18 cellular contexts compared by ENCODE assay signal in the genomic region with DNA sequence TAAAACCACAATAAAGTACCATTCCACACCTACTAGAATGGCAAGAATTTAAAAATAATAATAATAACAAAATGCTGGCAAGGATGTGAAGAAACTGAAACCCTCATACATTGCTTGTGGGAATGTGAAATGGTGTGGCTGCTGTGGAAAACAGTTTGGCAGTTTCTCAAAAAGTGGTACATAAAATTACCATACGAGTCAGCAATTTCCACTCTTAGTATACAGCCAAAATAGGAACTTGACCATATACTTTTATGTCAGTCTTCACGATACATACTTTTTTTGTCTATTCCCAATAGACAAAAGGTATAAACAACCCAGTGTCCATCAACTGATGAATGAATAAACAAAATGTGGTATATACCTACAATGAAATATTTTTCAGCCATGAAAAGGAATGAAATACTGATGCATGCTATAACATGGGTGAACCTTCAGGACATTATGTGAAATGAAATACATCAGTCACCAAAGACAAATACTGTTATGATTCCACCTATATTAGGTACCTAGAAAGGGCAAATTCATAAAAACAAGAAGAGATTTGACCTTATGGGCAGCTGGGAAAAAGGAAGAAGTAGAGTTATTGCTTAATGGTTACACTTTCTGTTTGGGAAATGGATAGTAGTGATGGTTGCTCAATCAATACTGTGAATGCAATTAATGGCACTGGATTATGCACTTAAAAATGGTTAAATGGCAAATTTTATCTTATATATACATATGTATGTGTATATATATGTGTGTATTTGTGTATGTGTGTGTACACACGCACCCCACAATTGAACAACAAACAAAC.
"Had no signal": no experiment of that assay in that cellular context is flagged by ENCODE, and none has a peak within 500 bp of the region (broad histone marks: within the 10 kb centered on the region; RNA-seq: fewer than 3 reads in every experiment).

No MANE protein-coding gene starts in this region.

- H3K4me3 Mint-ChIP-seq: activated CD8-positive, alpha-beta memory T cell treated with anti-CD3 and anti-CD28 coated beads, Interleukin-2, amount 10 ng/mL, durations not matched to agents 7 days and 5 days; activated naive CD8-positive, alpha-beta T cell treated with anti-CD3 and anti-CD28 coated beads for 36 hours; activated T-cell treated with anti-CD3 and anti-CD28 coated beads, Interleukin-2, amount 50 U/mL, for 24 hours; naive thymus-derived CD8-positive, alpha-beta T cell had no signal

- FAIRE-seq: bronchial epithelial cell had no signal

- H3K27me3 Mint-ChIP-seq: activated CD8-positive, alpha-beta memory T cell treated with anti-CD3 and anti-CD28 coated beads, Interleukin-2, amount 10 ng/mL, durations not matched to agents 7 days and 5 days; activated naive CD8-positive, alpha-beta T cell treated with anti-CD3 and anti-CD28 coated beads for 36 hours; activated T-cell treated with anti-CD3 and anti-CD28 coated beads, Interleukin-2, amount 50 U/mL, for 24 hours; naive thymus-derived CD8-positive, alpha-beta T cell had no signal

- H3K9me3 Mint-ChIP-seq: activated naive CD8-positive, alpha-beta T cell treated with anti-CD3 and anti-CD28 coated beads for 36 hours; activated T-cell treated with anti-CD3 and anti-CD28 coated beads, Interleukin-2, amount 50 U/mL, for 24 hours; naive thymus-derived CD8-positive, alpha-beta T cell had no signal

- ATAC-seq: activated CD8-positive, alpha-beta memory T cell treated with anti-CD3 and anti-CD28 coated beads, Interleukin-2, amount 10 ng/mL, durations not matched to agents 7 days and 5 days; esophagus mucosa; left colon; mucosa of descending colon; naive thymus-derived CD8-positive, alpha-beta T cell; stimulated activated naive CD8-positive, alpha-beta T cell treated with anti-CD3 and anti-CD28 coated beads, Interleukin-15, Interleukin-2, amounts not matched to agents 100 U/mL and 50 U/mL, for 24 hours had no signal

- DNase-seq: activated CD4-positive, alpha-beta T cell treated with anti-CD3 and anti-CD28 coated beads for 1 hour; activated CD4-positive, alpha-beta T cell treated with anti-CD3 and anti-CD28 coated beads, Interleukin-2, amount 50 U/mL, for 48 hours; activated CD8-positive, alpha-beta memory T cell treated with anti-CD3 and anti-CD28 coated beads, Interleukin-2, amount 10 ng/mL, durations not matched to agents 7 days and 5 days; activated gamma-delta T cell treated with Interleukin-2 at 50 U/mL for 16 hours; activated naive CD8-positive, alpha-beta T cell treated with anti-CD3 and anti-CD28 coated beads for 36 hours; activated T-cell treated with anti-CD3 and anti-CD28 coated beads, Interleukin-2, amount 50 U/mL, for 24 hours; dorsolateral prefrontal cortex; head of caudate nucleus; left colon; mucosa of descending colon; naive thymus-derived CD8-positive, alpha-beta T cell; occipital lobe; stimulated activated CD4-positive, alpha-beta T cell treated with anti-CD3 and anti-CD28 coated beads, Interleukin-12 subunit alpha, Interleukin-12 subunit beta, amount 100 ng/mL, for 4 hours; stimulated activated naive CD8-positive, alpha-beta T cell treated with anti-CD3 and anti-CD28 coated beads, Interleukin-15, Interleukin-2, amounts not matched to agents 100 U/mL and 50 U/mL, for 24 hours; T-helper 2 cell; upper lobe of left lung had no signal

- H3K4me3 ChIP-seq: dorsolateral prefrontal cortex, mucosa of descending colon, upper lobe of left lung had no signal

- H3K27me3 ChIP-seq: dorsolateral prefrontal cortex, upper lobe of left lung had no signal

- H3K4me1 Mint-ChIP-seq: activated naive CD8-positive, alpha-beta T cell treated with anti-CD3 and anti-CD28 coated beads for 36 hours had no signal

- H3K27ac Mint-ChIP-seq: activated CD8-positive, alpha-beta memory T cell treated with anti-CD3 and anti-CD28 coated beads, Interleukin-2, amount 10 ng/mL, durations not matched to agents 7 days and 5 days; activated naive CD8-positive, alpha-beta T cell treated with anti-CD3 and anti-CD28 coated beads for 36 hours; activated T-cell treated with anti-CD3 and anti-CD28 coated beads, Interleukin-2, amount 50 U/mL, for 24 hours had no signal

- H3K9me3 ChIP-seq: mucosa of descending colon, upper lobe of left lung had no signal
